In the genomic region with DNA sequence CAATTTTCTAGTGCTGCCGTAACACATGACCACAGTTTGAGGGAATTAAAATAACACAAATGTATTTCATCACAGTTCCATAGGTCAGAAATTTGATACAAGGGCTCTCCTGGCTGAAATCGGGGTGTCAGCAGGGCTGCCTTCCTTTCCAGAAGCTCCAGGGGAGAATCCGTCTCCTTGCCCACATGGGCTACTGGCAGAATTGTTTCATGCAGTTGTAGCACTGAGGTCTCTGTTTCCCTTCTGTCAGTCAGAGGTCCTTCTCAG, we compare ENCODE assay signal across 21 cellular contexts. TPM values are rescaled to one million over a fixed set of nuclear protein-coding genes. Genes with fewer than 3 reads are reported as not detected.
"Had no signal": no experiment of that assay in that cellular context is flagged by ENCODE, and none has a peak within 500 bp of the region (broad histone marks: within the 10 kb centered on the region; RNA-seq: fewer than 3 reads in every experiment).

No MANE protein-coding gene starts in this region.

- H3K27ac ChIP-seq: gastroesophageal sphincter, suprapubic skin, thyroid gland had no signal

- H3K27me3 Mint-ChIP-seq: type B pancreatic cell had no signal

- ATAC-seq: esophagus mucosa; gastroesophageal sphincter; left colon; left ventricle myocardium superior; naive thymus-derived CD4-positive, alpha-beta T cell; stimulated activated effector memory CD8-positive, alpha-beta T cell treated with anti-CD3 and anti-CD28 coated beads, Interleukin-12 subunit alpha, Interleukin-12 subunit beta, amount 100 ng/mL, for 72 hours; stimulated activated naive CD8-positive, alpha-beta T cell treated with anti-CD3 and anti-CD28 coated beads, Interleukin-15, Interleukin-2, amounts not matched to agents 100 U/mL and 50 U/mL, for 24 hours had no signal

- H3K27ac Mint-ChIP-seq: immature natural killer cell; naive thymus-derived CD4-positive, alpha-beta T cell; nephron progenitor cell; stimulated activated effector memory CD8-positive, alpha-beta T cell treated with anti-CD3 and anti-CD28 coated beads, Interleukin-12 subunit alpha, Interleukin-12 subunit beta, amount 100 ng/mL, for 72 hours; type B pancreatic cell had no signal

- H3K4me1 Mint-ChIP-seq: immature natural killer cell; naive thymus-derived CD4-positive, alpha-beta T cell; stimulated activated effector memory CD8-positive, alpha-beta T cell treated with anti-CD3 and anti-CD28 coated beads, Interleukin-12 subunit alpha, Interleukin-12 subunit beta, amount 100 ng/mL, for 72 hours had no signal

- H3K4me3 ChIP-seq: gastroesophageal sphincter, lung, suprapubic skin, thyroid gland had no signal

- H3K4me3 Mint-ChIP-seq: immature natural killer cell; naive thymus-derived CD4-positive, alpha-beta T cell; nephron progenitor cell; stimulated activated effector memory CD8-positive, alpha-beta T cell treated with anti-CD3 and anti-CD28 coated beads, Interleukin-12 subunit alpha, Interleukin-12 subunit beta, amount 100 ng/mL, for 72 hours; type B pancreatic cell had no signal

- H3K4me1 ChIP-seq: gastroesophageal sphincter had no signal

- H3K27me3 ChIP-seq: suprapubic skin, thyroid gland had no signal

- H3K36me3 ChIP-seq: gastroesophageal sphincter, suprapubic skin, thyroid gland had no signal

- FAIRE-seq: endometrium had no signal

- H3K9me3 Mint-ChIP-seq: immature natural killer cell; naive thymus-derived CD4-positive, alpha-beta T cell; nephron progenitor cell; stimulated activated effector memory CD8-positive, alpha-beta T cell treated with anti-CD3 and anti-CD28 coated beads, Interleukin-12 subunit alpha, Interleukin-12 subunit beta, amount 100 ng/mL, for 72 hours; type B pancreatic cell had no signal

- DNase-seq: effector memory CD4-positive, alpha-beta T cell; glutamatergic neuron; immature natural killer cell; left colon; left ventricle myocardium superior; mesendoderm; naive thymus-derived CD4-positive, alpha-beta T cell; nephron progenitor cell; stimulated activated CD4-positive, alpha-beta T cell treated with anti-CD3 and anti-CD28 coated beads, Interleukin-4, amount 100 ng/mL, for 1 hour; stimulated activated CD8-positive, alpha-beta memory T cell treated with anti-CD3 and anti-CD28 coated beads, Interleukin-4, amount 100 ng/mL, for 48 hours; stimulated activated naive CD8-positive, alpha-beta T cell treated with anti-CD3 and anti-CD28 coated beads, Interleukin-15, Interleukin-2, amounts not matched to agents 100 U/mL and 50 U/mL, for 24 hours had no signal

- H3K36me3 Mint-ChIP-seq: immature natural killer cell; naive thymus-derived CD4-positive, alpha-beta T cell; stimulated activated effector memory CD8-positive, alpha-beta T cell treated with anti-CD3 and anti-CD28 coated beads, Interleukin-12 subunit alpha, Interleukin-12 subunit beta, amount 100 ng/mL, for 72 hours; type B pancreatic cell had no signal

- H3K9me3 ChIP-seq: gastroesophageal sphincter, suprapubic skin, thyroid gland had no signal

RNA-seq across cellular contexts. Expression of a gene that starts 43.4 kb away (rescaled TPM):
- total RNA-seq: kidney epithelial cell, left ventricle myocardium superior, pulmonary artery endothelial cell had no signal
- polyA plus RNA-seq: immature natural killer cell; naive thymus-derived CD4-positive, alpha-beta T cell had no signal
